ENCODE assay signal across 20 cellular contexts in genomic region chr14:53921027-53921426, GRCh38. TPM values are rescaled to one million over a fixed set of nuclear protein-coding genes. Genes with fewer than 3 reads are reported as not detected.
DNase-seq lines count a peak whose midpoint lies in the region; ATAC-seq, FAIRE-seq and TF ChIP-seq lines count a peak whose summit lies in the region.
"Had no signal": no experiment of that assay in that cellular context is flagged by ENCODE, and none has a peak within 500 bp of the region (broad histone marks: within the 10 kb centered on the region; RNA-seq: fewer than 3 reads in every experiment).

No MANE protein-coding gene starts in this region.

- H3K9ac ChIP-seq in H9 (ENCODE audit: extremely low read depth, insufficient read length, low read length) (no peak overlapping the region), H1 (replicated peaks in 1 of 4; ENCODE audit: extremely low read depth in 1 of 4, low read depth in 3 of 4, low read length in 3 of 4) (no peak overlapping the region), neural cell (ENCODE audit: low read length) (no peak overlapping the region)
- H3K9ac ChIP-seq: BLaER1, KMS-11, SK-N-SH had no signal

- no peak for TF ChIP-seq POLR2A in H1 (IDR thresholded peaks at IDR 0.05; ENCODE audit: control extremely low read depth in 1 of 2, low read depth in 2 of 2, low read length in 2 of 2)

- H3K18ac ChIP-seq in H9 (ENCODE audit: insufficient read length, low read depth, low read length): no peak overlapping the region
- H3K18ac ChIP-seq in H1 (ENCODE audit: extremely low read depth, low read length): no peak overlapping the region

- H3K4me1 ChIP-seq in H9 (ENCODE audit: insufficient read depth, low read length) (no peaks in the 10 kb centered on the region), H1 (replicated peaks in 1 of 4; ENCODE audit: control insufficient read depth in 3 of 4, insufficient read depth in 4 of 4, low read length in 3 of 4) (peaks cover 0 to 9% (median 2%) of the 10 kb centered on the region in 4 experiments; a peak in 3 of 7 replicates)
- H3K4me1 ChIP-seq: BLaER1 had no signal

- peaks cover 22 to 28% of the 10 kb centered on the region in 2 experiments for H3K4me1 Mint-ChIP-seq in H9
- H3K4me1 Mint-ChIP-seq in immature natural killer cell: no peaks in the 10 kb centered on the region
- peaks cover 32% of the 10 kb centered on the region for H3K4me1 Mint-ChIP-seq in mesothelial cell of epicardium
- H3K4me1 Mint-ChIP-seq: CD4-positive, alpha-beta memory T cell had no signal

- WGBS in H9 (ENCODE audit: extremely low coverage, insufficient read length, low lambda C conversion rate): no CpG with 5 or more reads among the region's 3 CpGs
- WGBS in H1 (ENCODE audit: extremely low coverage in 1 of 2, insufficient coverage in 1 of 2, insufficient read length in 1 of 2, insufficient replicate concordance in 2 of 2, low coverage in 1 of 2, low lambda C conversion rate in 2 of 2, missing lambda C conversion rate in 1 of 2), 2 experiments: 32% methylated on average over 3 of the region's 3 CpGs; no CpG with 5 or more reads in 1 of the 2 experiments

- H3K36me3 Mint-ChIP-seq in H9 (ENCODE audit: insufficient read depth in 1 of 3, low read depth in 3 of 3): peaks cover 0 to 6% (median 0%) of the 10 kb centered on the region in 3 experiments; a peak in 2 of 7 replicates
- H3K36me3 Mint-ChIP-seq in immature natural killer cell: no peaks in the 10 kb centered on the region
- no peaks in the 10 kb centered on the region for H3K36me3 Mint-ChIP-seq in mesothelial cell of epicardium
- H3K36me3 Mint-ChIP-seq: CD4-positive, alpha-beta memory T cell had no signal

- H4K91ac ChIP-seq in H9 (ENCODE audit: insufficient read length, low read depth, low read length) (no peak overlapping the region), H1 (replicated peaks; ENCODE audit: insufficient read length, low read length) (no peak overlapping the region)

- H3T11ph ChIP-seq in H9 (ENCODE audit: low read length): no peak overlapping the region

- H3K9me3 Mint-ChIP-seq in H9 (peaks cover 0 to 2% of the 10 kb centered on the region in 2 experiments; a peak in 1 of 5 replicates), immature natural killer cell (peaks cover 0 to 4% (median 0%) of the 10 kb centered on the region in 6 donors), mesothelial cell of epicardium (no peaks in the 10 kb centered on the region)

- H3K4me2 ChIP-seq in H9 (ENCODE audit: insufficient read depth, insufficient read length, low read length) (no peak overlapping the region), H1 (ENCODE audit: insufficient read depth in 1 of 2, low read depth in 2 of 2, low read length in 2 of 2) (peak overlapping the region; percentile 23 to 36; a peak in 1 of 4 replicates), neural cell (ENCODE audit: low read length) (peak overlapping the region; percentile 52)
- H3K4me2 ChIP-seq: BLaER1, KMS-11, SK-N-SH had no signal

- H3K14ac ChIP-seq in H9 (ENCODE audit: insufficient read depth, low read length) (no peak overlapping the region), H1 (ENCODE audit: insufficient read length) (no peak overlapping the region)

- H2BK120ac ChIP-seq in H9 (ENCODE audit: low read depth, low read length, poor library complexity, severe bottlenecking) (no peak overlapping the region), H1 (replicated peaks; ENCODE audit: low read depth, low read length) (no peak overlapping the region)

- no peak overlapping the region for H2BK5ac ChIP-seq in H9 (ENCODE audit: insufficient read length, low read length)
- H2BK5ac ChIP-seq in H1 (ENCODE audit: low read depth, low read length): no peak overlapping the region

- H2BK12ac ChIP-seq in H9 (ENCODE audit: insufficient read length, low read depth, low read length) (no peak overlapping the region), H1 (ENCODE audit: low read depth, low read length) (no peak overlapping the region)

- no peaks in the 10 kb centered on the region; the same call in 1 of the 2 replicates for H3K27me3 Mint-ChIP-seq in H9 (ENCODE audit: low read depth)
- peaks cover 0 to 6% (median 3%) of the 10 kb centered on the region in 3 donors for H3K27me3 Mint-ChIP-seq in immature natural killer cell (ENCODE audit: low read depth in 3 of 3)
- no peaks in the 10 kb centered on the region for H3K27me3 Mint-ChIP-seq in mesothelial cell of epicardium (ENCODE audit: low read depth)

- no peak for FAIRE-seq in H1 (lab: Jason Lieb, UNC)
- FAIRE-seq: GM12892, GM18507 had no signal

- no peaks in the 10 kb centered on the region for H4K20me1 ChIP-seq in H9 (ENCODE audit: control insufficient read depth, insufficient read depth, insufficient read length)
- H4K20me1 ChIP-seq in H1 (replicated peaks in 1 of 2; ENCODE audit: control insufficient read depth in 1 of 2, insufficient read depth in 2 of 2, low read length in 2 of 2): no peaks in the 10 kb centered on the region
- no peaks in the 10 kb centered on the region for H4K20me1 ChIP-seq in neural cell (ENCODE audit: insufficient read depth)
- H4K20me1 ChIP-seq: BLaER1 had no signal

- H4K8ac ChIP-seq in H9 (replicated peaks; ENCODE audit: insufficient read length, low read depth, low read length) (no peak overlapping the region), H1 (ENCODE audit: extremely low read depth, insufficient read depth, low read length) (no peak overlapping the region)

- H2BK15ac ChIP-seq in H9 (ENCODE audit: low read depth, low read length): no peak overlapping the region
- H2BK15ac ChIP-seq in H1 (ENCODE audit: low read length): no peak overlapping the region

- H3K4me3 Mint-ChIP-seq in H9: no peak overlapping the region
- no peak overlapping the region for H3K4me3 Mint-ChIP-seq in immature natural killer cell
- H3K4me3 Mint-ChIP-seq in mesothelial cell of epicardium: no peak overlapping the region
- H3K4me3 Mint-ChIP-seq: CD4-positive, alpha-beta memory T cell had no signal

- H3K23ac ChIP-seq in H9 (ENCODE audit: insufficient read length, low read depth, low read length): no peak overlapping the region
- H3K23ac ChIP-seq in H1 (ENCODE audit: insufficient read length): no peak overlapping the region

- no peak for ATAC-seq in HG02870 (IDR thresholded peaks at IDR 0.05; ENCODE audit: unreplicated experiment)

- H4K5ac ChIP-seq in H9 (ENCODE audit: insufficient read length, low read depth, low read length) (no peak overlapping the region), H1 (ENCODE audit: insufficient read length, low read depth, low read length) (no peak overlapping the region)

- no peaks in the 10 kb centered on the region for H3K79me1 ChIP-seq in H9 (ENCODE audit: insufficient read depth, low read depth, low read length, poor library complexity, severe bottlenecking)
- no peaks in the 10 kb centered on the region for H3K79me1 ChIP-seq in H1 (ENCODE audit: low read depth, low read length)

- H3K56ac ChIP-seq in H9 (ENCODE audit: insufficient read length, low read depth, low read length) (no peak overlapping the region), H1 (replicated peaks; ENCODE audit: insufficient read length, low read depth, low read length) (no peak overlapping the region)

- no peaks in the 10 kb centered on the region for H3K79me2 ChIP-seq in H9 (ENCODE audit: insufficient read depth, low read length)
- H3K79me2 ChIP-seq in H1 (ENCODE audit: control insufficient read depth in 1 of 2, insufficient read depth in 2 of 2, low read length in 2 of 2): no peaks in the 10 kb centered on the region
- no peaks in the 10 kb centered on the region for H3K79me2 ChIP-seq in neural cell (replicated peaks; ENCODE audit: insufficient read depth, low read length)

- H3K23me2 ChIP-seq in H9 (ENCODE audit: insufficient read length, low read depth, low read length, poor library complexity, severe bottlenecking) (no peaks in the 10 kb centered on the region), H1 (ENCODE audit: low read depth, low read length) (no peaks in the 10 kb centered on the region)

- CTCF ChIA-PET in H1 (lab: Charles Lee; ENCODE audit: partially characterized antibody): interaction anchor here (0.9 to 3.4 kb wide), 4 partner anchors 9 to 427 kb away, joined by 3 to 22 read pairs (median 6); no protein-coding TSS in a partner anchor

- TF ChIP-seq RAD21 in H1 (IDR thresholded peaks at IDR 0.05 in 1 of 2, conservative IDR thresholded peaks at IDR 0.05 in 1 of 2; ENCODE audit: low read depth in 2 of 2, low read length in 2 of 2) (no peak), neural cell (conservative IDR thresholded peaks at IDR 0.05) (no peak)

- peaks cover 3% of the 10 kb centered on the region for H3F3A ChIP-seq in neural cell (ENCODE audit: insufficient read depth, low read length, poor library complexity, severe bottlenecking)

- H3K4ac ChIP-seq in H9 (ENCODE audit: low read depth, low read length) (no peak overlapping the region), H1 (replicated peaks; ENCODE audit: insufficient read length, low read depth, low read length) (no peak overlapping the region)

- H3K27ac Mint-ChIP-seq in H9: peak overlapping the region in 2 of 3 experiments; percentile 41 to 52; a peak in 3 of 7 replicates
- H3K27ac Mint-ChIP-seq in immature natural killer cell: no peak overlapping the region
- H3K27ac Mint-ChIP-seq in mesothelial cell of epicardium: no peak overlapping the region
- H3K27ac Mint-ChIP-seq: CD4-positive, alpha-beta memory T cell had no signal

- H2AFZ ChIP-seq in H9 (ENCODE audit: low read length): no peak overlapping the region
- H2AFZ ChIP-seq in H1 (ENCODE audit: low read length): no peak overlapping the region
- no peak overlapping the region for H2AFZ ChIP-seq in neural cell (ENCODE audit: low read depth, low read length)

- POLR2A ChIA-PET in H1 (lab: Charles Lee; ENCODE audit: partially characterized antibody): interaction anchor here (1.1 to 1.3 kb wide), 3 partner anchors 15 to 32 kb away, joined by 3 to 4 read pairs (median 3); no protein-coding TSS in a partner anchor

- H3K4me3 ChIP-seq in H1 (ENCODE audit: extremely low read depth in 1 of 4, insufficient read depth in 2 of 4, low read depth in 3 of 4, low read length in 4 of 4) (no peak overlapping the region; a peak in 1 of 8 replicates), neural cell (ENCODE audit: low read length) (peak overlapping the region; percentile 18)
- H3K4me3 ChIP-seq: BLaER1, HAP-1 had no signal

- H3K9me2 ChIP-seq in neural cell (ENCODE audit: insufficient read depth, low read length): no peaks in the 10 kb centered on the region
- H3K9me2 ChIP-seq: SK-N-SH had no signal

- TF ChIP-seq CTCF in H9 (conservative IDR thresholded peaks at IDR 0.05) (no peak), H1 (IDR thresholded peaks at IDR 0.05; ENCODE audit: control extremely low read depth in 1 of 3, insufficient read depth in 1 of 3, low read depth in 1 of 3, low read length in 3 of 3) (no peak), neural cell (IDR thresholded peaks at IDR 0.05; ENCODE audit: poor library complexity, severe bottlenecking) (no peak), mesothelial cell of epicardium (IDR thresholded peaks at IDR 0.05; ENCODE audit: unreplicated experiment) (no peak)

- H3K27ac ChIP-seq in H9 (ENCODE audit: insufficient read length, low read depth, low read length): no peak overlapping the region
- H3K27ac ChIP-seq in H1 (ENCODE audit: low read depth, low read length): no peak overlapping the region
- H3K27ac ChIP-seq in neural cell (ENCODE audit: low read length): peak overlapping the region; percentile 25
- H3K27ac ChIP-seq: BLaER1, KMS-11 had no signal

- H2AK5ac ChIP-seq in H9 (ENCODE audit: insufficient read length, low read length): no peak overlapping the region
- H2AK5ac ChIP-seq in H1 (ENCODE audit: low read depth, low read length): no peak overlapping the region

- H3K9me3 ChIP-seq in H9 (ENCODE audit: control insufficient read depth, low read depth, low read length) (no peaks in the 10 kb centered on the region), H1 (ENCODE audit: insufficient read depth in 2 of 2, low read depth in 1 of 2, low read length in 1 of 2) (no peaks in the 10 kb centered on the region), neural cell (ENCODE audit: low read length) (no peaks in the 10 kb centered on the region)
- H3K9me3 ChIP-seq: HAP-1, SK-N-SH had no signal

- H3K27me3 ChIP-seq in H9 (ENCODE audit: insufficient read depth, low read length): no peaks in the 10 kb centered on the region
- no peaks in the 10 kb centered on the region for H3K27me3 ChIP-seq in H1 (replicated peaks in 1 of 4; ENCODE audit: control insufficient read depth in 3 of 4, extremely low read depth in 1 of 4, insufficient read depth in 3 of 4, low read length in 3 of 4)
- no peaks in the 10 kb centered on the region for H3K27me3 ChIP-seq in neural cell (ENCODE audit: insufficient read depth, low read depth, low read length)
- H3K27me3 ChIP-seq: BLaER1 had no signal

- DNase-seq in H9: no peak
- DNase-seq in NCI-H1048 (lab: John Stamatoyannopoulos, UW): peak; percentile 53
- DNase-seq in H1 (ENCODE audit: low read depth in 1 of 2, low spot score in 2 of 2): no peak
- no peak for DNase-seq in NCI-H446 treated with DMSO at 0.1 percent for 48 hours (lab: John Stamatoyannopoulos, UW)
- DNase-seq in immature natural killer cell: no peak
- DNase-seq in mesothelial cell of epicardium (ENCODE audit: low spot score in 2 of 2, unreplicated experiment in 2 of 2): no peak
- DNase-seq: CD4-positive, alpha-beta memory T cell; DMS79; NCI-H1417 treated with DMSO at 0.1 percent for 48 hours; NCI-H1930; Right ventricle myocardium superior; SK-N-SH had no signal

- TF ChIP-seq EP300 in H1 (IDR thresholded peaks at IDR 0.05; ENCODE audit: borderline replicate concordance in 1 of 2, low read depth in 2 of 2, low read length in 2 of 2) (no peak), neural cell (conservative IDR thresholded peaks at IDR 0.05; ENCODE audit: poor library complexity, severe bottlenecking) (peak; percentile 96)

- H2BK20ac ChIP-seq in H9 (ENCODE audit: low read depth, low read length, poor library complexity, severe bottlenecking) (no peak overlapping the region), H1 (ENCODE audit: low read length) (no peak overlapping the region)

- H3K36me3 ChIP-seq in H1 (ENCODE audit: control insufficient read depth in 2 of 4, insufficient read depth in 4 of 4, low read length in 3 of 4) (no peaks in the 10 kb centered on the region), neural cell (ENCODE audit: insufficient read depth, low read length) (no peaks in the 10 kb centered on the region)
- H3K36me3 ChIP-seq: BLaER1, HAP-1 had no signal

RNA-seq across cellular contexts. Expression of gene BMP4, which starts 35.6 kb away (rescaled TPM):
- 12.2 and 13.6 TPM in 2 replicates for total RNA-seq in H9 (2021)
- total RNA-seq in H1 (2021; fragmentation: NEBNext Ultra II Directional; extraction: Animal tissue kit (Norgen Biotek cat#: 25700)): 5.4 and 5.9 TPM in 2 replicates
- polyA plus RNA-seq in H1 (2011; rRNA removed): 2.3 and 4.2 TPM in 2 replicates
- polyA plus RNA-seq in H1 (2011; cell fraction: cytosol; rRNA removed): 3.7 TPM
- polyA plus RNA-seq in H1 (2011; cell fraction: nucleus; rRNA removed): 3.4 TPM
- 2.7 to 4.9 TPM (median 3.5 TPM) in 4 replicates for polyA plus RNA-seq in H1 (2012, experiment 1 of 2)
- polyA plus RNA-seq in H1 (2012, experiment 2 of 2): 3.0 TPM
- 4.2 TPM for polyA plus RNA-seq in H1 (2013, experiment 1 of 2)
- polyA plus RNA-seq in H1 (2013, experiment 2 of 2): 4.5 TPM
- 2.0 and 3.6 TPM in 2 replicates for polyA minus RNA-seq in H1 (2011; rRNA and poly(A)+ RNA removed)
- 3.2 TPM for polyA minus RNA-seq in H1 (2011; cell fraction: cytosol; rRNA and poly(A)+ RNA removed)
- polyA minus RNA-seq in H1 (2011; cell fraction: nucleus; rRNA and poly(A)+ RNA removed): 3.0 TPM
- polyA plus RNA-seq in neural cell: 2.5 TPM in 1 of 2 replicates, not detected in the other
- not detected in 2 replicates for polyA minus RNA-seq in neural cell
- not detected for polyA plus RNA-seq in immature natural killer cell
- 27.6 to 35.2 TPM (median 34.2 TPM) in 3 replicates for total RNA-seq in mesothelial cell of epicardium
- total RNA-seq: A673 had no signal
- polyA plus RNA-seq: SK-N-SH had no signal

Comparison
In these comparisons a context has a peak if more than half of its experiments do, and no peak if none do; other contexts are left out.
1. H3K27ac Mint-ChIP-seq: peak in H9 (2 of 3); none in immature natural killer cell (0 of 6) and mesothelial cell of epicardium (single experiment).